Comparison of ENCODE assay signal across 27 cellular contexts in the genomic region with DNA sequence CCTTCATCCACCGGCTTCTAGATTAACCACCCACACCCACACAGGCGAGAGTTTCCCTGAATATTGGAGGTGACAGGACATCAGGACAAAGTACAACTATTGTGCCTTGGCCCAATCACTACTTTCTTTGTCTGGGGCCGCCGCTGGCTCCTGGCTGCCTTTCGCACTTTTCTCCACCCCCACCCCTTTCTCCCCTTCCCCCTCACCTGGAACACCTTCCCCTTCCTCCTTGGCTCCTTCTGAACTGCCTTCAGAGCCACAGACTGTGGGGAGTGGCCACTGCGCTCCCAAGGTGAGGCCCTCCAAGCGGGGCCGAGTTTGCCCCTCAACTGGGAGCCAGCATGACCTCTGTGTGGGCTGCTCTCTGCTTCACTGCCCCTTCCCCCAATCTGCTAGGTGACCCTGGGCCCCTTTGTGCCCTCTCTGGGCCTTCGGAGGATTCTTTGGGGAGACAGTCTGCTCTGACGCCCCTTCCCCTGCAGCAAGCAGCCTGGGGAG. TPM values are rescaled to one million over a fixed set of nuclear protein-coding genes. Genes with fewer than 3 reads are reported as not detected.
DNase-seq lines count a peak whose midpoint lies in the region; ATAC-seq and TF ChIP-seq lines count a peak whose summit lies in the region.
"Had no signal": no experiment of that assay in that cellular context is flagged by ENCODE, and none has a peak within 500 bp of the region (broad histone marks: within the 10 kb centered on the region; RNA-seq: fewer than 3 reads in every experiment).

No MANE protein-coding gene starts in this region.

- ATAC-seq in upper lobe of right lung: no peak
- ATAC-seq: naive thymus-derived CD4-positive, alpha-beta T cell; Panc1; T-helper 17 cell had no signal

- no peak for TF ChIP-seq POLR2A in breast epithelium (IDR thresholded peaks at IDR 0.05)

- no peaks in the 10 kb centered on the region for H3K4me1 Mint-ChIP-seq in MCF 10A (ENCODE audit: insufficient read depth, unreplicated experiment)
- H3K4me1 Mint-ChIP-seq in endodermal cell: peaks cover 62% of the 10 kb centered on the region

- peaks cover 0 to 10% of the 10 kb centered on the region in 2 donors for H3K4me1 ChIP-seq in breast epithelium
- peaks cover 33% of the 10 kb centered on the region for H3K4me1 ChIP-seq in endodermal cell (ENCODE audit: control insufficient read depth, insufficient read depth, low read length)
- H3K4me1 ChIP-seq in muscle layer of duodenum (ENCODE audit: control insufficient read depth in 1 of 2, insufficient read depth in 2 of 2, low read length in 2 of 2): peaks cover 7 to 18% of the 10 kb centered on the region in 2 donors
- peaks cover 5% of the 10 kb centered on the region for H3K4me1 ChIP-seq in upper lobe of right lung

- DNase-seq in breast epithelium (ENCODE audit: low spot score in 2 of 2) (no peak), MCF 10A (ENCODE audit: unreplicated experiment) (no peak), endodermal cell (no peak), upper lobe of right lung (peak; percentile 46), NCI-H524 treated with DMSO at 0.1 percent for 48 hours (lab: John Stamatoyannopoulos, UW) (no peak), brain microvascular endothelial cell (no peak), SIG-M5 (lab: John Stamatoyannopoulos, UW) (no peak)
- DNase-seq: activated CD4-positive, alpha-beta T cell treated with anti-CD3 and anti-CD28 coated beads for 4 hours; activated naive CD4-positive, alpha-beta T cell treated with anti-CD3 and anti-CD28 coated beads for 36 hours; activated T-cell treated with anti-CD3 and anti-CD28 coated beads, Interleukin-2, amount 50 U/mL, for 48 hours; amniotic stem cell; caudate nucleus; dermis blood vessel endothelial cell; DMS79; H7; islet precursor cell; mammary epithelial cell; naive thymus-derived CD4-positive, alpha-beta T cell; NCI-H1436 treated with DMSO at 0.1 percent for 48 hours; NCI-H526; thyroid gland had no signal

- H3K27me3 Mint-ChIP-seq in MCF 10A (ENCODE audit: insufficient read depth, unreplicated experiment) (no peaks in the 10 kb centered on the region), endodermal cell (ENCODE audit: insufficient read depth) (no peaks in the 10 kb centered on the region)

- H3K36me3 ChIP-seq in breast epithelium: no peaks in the 10 kb centered on the region
- H3K36me3 ChIP-seq in endodermal cell (ENCODE audit: control insufficient read depth, insufficient read depth, low read length): no peaks in the 10 kb centered on the region
- no peaks in the 10 kb centered on the region for H3K36me3 ChIP-seq in muscle layer of duodenum (ENCODE audit: control insufficient read depth in 1 of 2, insufficient read depth in 2 of 2, low read length in 2 of 2)
- H3K36me3 ChIP-seq in upper lobe of right lung: no peaks in the 10 kb centered on the region
- no peaks in the 10 kb centered on the region for H3K36me3 ChIP-seq in brain microvascular endothelial cell (replicated peaks)

- H3K9me3 ChIP-seq in breast epithelium (no peaks in the 10 kb centered on the region), endodermal cell (ENCODE audit: control insufficient read depth, low read length) (no peaks in the 10 kb centered on the region), muscle layer of duodenum (ENCODE audit: control insufficient read depth in 1 of 2, low read length in 2 of 2) (no peaks in the 10 kb centered on the region), upper lobe of right lung (no peaks in the 10 kb centered on the region)
- H3K9me3 ChIP-seq: thyroid gland had no signal

- H3K27ac ChIP-seq in breast epithelium (peak overlapping the region; percentile 95 to 96), endodermal cell (ENCODE audit: low read depth, low read length) (no peak overlapping the region), muscle layer of duodenum (ENCODE audit: low read length) (peak overlapping the region; percentile 80), upper lobe of right lung (no peak overlapping the region), brain microvascular endothelial cell (no peak overlapping the region)
- H3K27ac ChIP-seq: parathyroid adenoma, SK-N-MC, thyroid gland had no signal

- no TSS peak for BruUV-seq in MCF 10A (replicated peaks; lab: Mats Ljungman, UMichigan)

- intact Hi-C loops in breast epithelium (cut with DNase I; ENCODE audit: low total_unique reads): loop anchor here (5.0 kb wide), 1 partner anchor 100 kb away; no protein-coding TSS in a partner anchor
- intact Hi-C loops in MCF 10A (cut with micrococcal nuclease): no loop called here
- intact Hi-C loops in upper lobe of right lung (cut with DNase I): loop anchor here (5.0 to 10.0 kb wide), 2 partner anchors 102 to 310 kb away; no protein-coding TSS in a partner anchor

- no peak overlapping the region for H3K9ac ChIP-seq in endodermal cell (ENCODE audit: extremely low read depth, low read length, poor library complexity, severe bottlenecking)
- H3K9ac ChIP-seq: parathyroid adenoma had no signal

- POLR2A ChIA-PET in MCF 10A (lab: Yijun Ruan, JAX): interaction anchor here (4.3 kb wide), 1 partner anchor 307 kb away, joined by 48 read pairs; no protein-coding TSS in a partner anchor

- no peak overlapping the region for H3K4me3 Mint-ChIP-seq in MCF 10A (ENCODE audit: unreplicated experiment)
- H3K4me3 Mint-ChIP-seq in endodermal cell: peak overlapping the region; percentile 18
- H3K4me3 Mint-ChIP-seq: activated naive CD4-positive, alpha-beta T cell treated with anti-CD3 and anti-CD28 coated beads for 36 hours; naive thymus-derived CD4-positive, alpha-beta T cell; stimulated activated naive CD8-positive, alpha-beta T cell treated with anti-CD3 and anti-CD28 coated beads, Interleukin-15, Interleukin-2, amounts not matched to agents 100 ng/mL and 50 ng/mL, for 24 hours; T-helper 17 cell had no signal

- 69 to 75% methylated on average over 3 to 10 of the region's 10 CpGs for WGBS in endodermal cell (ENCODE audit: insufficient coverage in 1 of 2, insufficient read length in 1 of 2), 2 experiments

- H3K27me3 ChIP-seq in breast epithelium (no peaks in the 10 kb centered on the region), endodermal cell (ENCODE audit: control insufficient read depth, insufficient read depth, low read length, poor library complexity, severe bottlenecking) (no peaks in the 10 kb centered on the region), muscle layer of duodenum (ENCODE audit: low read depth, low read length) (no peaks in the 10 kb centered on the region), upper lobe of right lung (no peaks in the 10 kb centered on the region), brain microvascular endothelial cell (replicated peaks) (no peaks in the 10 kb centered on the region)
- H3K27me3 ChIP-seq: thyroid gland had no signal

- no peaks in the 10 kb centered on the region for H3K36me3 Mint-ChIP-seq in MCF 10A (ENCODE audit: insufficient read depth, unreplicated experiment)
- H3K36me3 Mint-ChIP-seq in endodermal cell (ENCODE audit: low read depth): peaks cover under 1% of the 10 kb centered on the region

- no peak overlapping the region for H3K27ac Mint-ChIP-seq in MCF 10A (ENCODE audit: low read depth, unreplicated experiment)
- H3K27ac Mint-ChIP-seq in endodermal cell: peak overlapping the region; percentile 69
- H3K27ac Mint-ChIP-seq: activated naive CD4-positive, alpha-beta T cell treated with anti-CD3 and anti-CD28 coated beads for 36 hours; stimulated activated naive CD8-positive, alpha-beta T cell treated with anti-CD3 and anti-CD28 coated beads, Interleukin-15, Interleukin-2, amounts not matched to agents 100 ng/mL and 50 ng/mL, for 24 hours; T-helper 17 cell had no signal

- H3K9me3 Mint-ChIP-seq in MCF 10A (ENCODE audit: unreplicated experiment) (no peaks in the 10 kb centered on the region), endodermal cell (no peaks in the 10 kb centered on the region)
- H3K9me3 Mint-ChIP-seq: activated naive CD4-positive, alpha-beta T cell treated with anti-CD3 and anti-CD28 coated beads for 36 hours; stimulated activated naive CD8-positive, alpha-beta T cell treated with anti-CD3 and anti-CD28 coated beads, Interleukin-15, Interleukin-2, amounts not matched to agents 100 ng/mL and 50 ng/mL, for 24 hours had no signal

- H3K4me3 ChIP-seq in breast epithelium: no peak overlapping the region
- no peak overlapping the region for H3K4me3 ChIP-seq in endodermal cell (ENCODE audit: low read length)
- H3K4me3 ChIP-seq in muscle layer of duodenum (ENCODE audit: low read depth in 1 of 2, low read length in 2 of 2): no peak overlapping the region
- no peak overlapping the region for H3K4me3 ChIP-seq in upper lobe of right lung
- H3K4me3 ChIP-seq in brain microvascular endothelial cell (ENCODE audit: low read depth, low read length): no peak overlapping the region
- H3K4me3 ChIP-seq: SK-N-MC, thyroid gland had no signal

- CTCF ChIA-PET in MCF 10A (lab: Yijun Ruan, JAX): interaction anchor here (1.0 to 8.9 kb wide), 5 partner anchors 43 to 315 kb away, joined by 3 to 237 read pairs (median 4); no protein-coding TSS in a partner anchor

- TF ChIP-seq CTCF in breast epithelium (IDR thresholded peaks at IDR 0.05) (no peak), MCF 10A (IDR thresholded peaks at IDR 0.05; ENCODE audit: unreplicated experiment) (no peak), endodermal cell (conservative IDR thresholded peaks at IDR 0.05) (no peak), upper lobe of right lung (IDR thresholded peaks at IDR 0.05) (no peak), brain microvascular endothelial cell (IDR thresholded peaks at IDR 0.05; ENCODE audit: low read depth, low read length, missing control alignments) (no peak)

- in situ Hi-C loops in brain microvascular endothelial cell (cut with HindIII; ENCODE audit: low pct_ligation_motif_present, low sequenced_read_pairs): no loop called here

RNA-seq across cellular contexts. Expression of gene VEGFA, which starts 3.0 kb away (rescaled TPM):
- total RNA-seq in breast epithelium (100 to 1,000 TPM; 123 to 230 (median 132) TPM), MCF 10A (2022) (265 and 366 TPM in 2 replicates), endodermal cell (100 to 1,000 TPM; 163 to 254 TPM), upper lobe of right lung (231 TPM)
- polyA plus RNA-seq in endodermal cell (2013, experiment 1 of 2): 129 TPM
- 99.2 TPM for polyA plus RNA-seq in endodermal cell (2013, experiment 2 of 2)

Comparison
In these comparisons a context has a peak if more than half of its experiments do, and no peak if none do; other contexts are left out.
1. H3K27ac ChIP-seq: peak in breast epithelium (2 of 2) and muscle layer of duodenum (single experiment); none in endodermal cell (single experiment), upper lobe of right lung (single experiment) and brain microvascular endothelial cell (single experiment).